38 cellular contexts compared by ENCODE assay signal in the genomic region with DNA sequence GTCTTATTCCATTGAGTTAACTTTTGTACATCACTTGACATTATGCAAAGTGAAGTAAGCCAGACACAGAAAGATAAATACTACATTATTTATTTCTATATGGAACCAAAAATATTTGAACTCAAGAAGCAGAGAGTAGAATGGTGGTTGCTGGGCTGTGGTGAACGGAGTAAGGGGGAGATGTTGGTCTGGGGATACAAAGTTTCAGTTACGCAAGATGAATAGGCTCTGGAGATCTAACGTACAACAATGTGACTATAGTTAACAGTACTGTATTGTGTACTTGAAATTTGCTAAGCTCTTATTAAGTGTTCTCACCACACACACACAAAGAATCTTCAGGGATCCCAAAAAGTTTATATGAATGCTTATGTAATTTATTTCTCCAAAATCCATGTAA.
"Had no signal": no experiment of that assay in that cellular context is flagged by ENCODE, and none has a peak within 500 bp of the region (broad histone marks: within the 10 kb centered on the region; RNA-seq: fewer than 3 reads in every experiment).

No MANE protein-coding gene starts in this region.

- H3K4me3 ChIP-seq: adrenal gland, ascending aorta, body of pancreas, breast epithelium, cardiac muscle cell had no signal

- H3K36me3 ChIP-seq: adrenal gland, ascending aorta, brain microvascular endothelial cell, breast epithelium, cardiac muscle cell had no signal

- H3K9me3 Mint-ChIP-seq: activated naive CD4-positive, alpha-beta T cell treated with anti-CD3 and anti-CD28 coated beads, Interleukin-2, amount 50 U/mL, for 24 hours; activated T-helper 1 cell treated with anti-CD3 and anti-CD28 coated beads, Interleukin-12 subunit alpha, Interleukin-12 subunit beta, Interleukin-2, Interleukin-4 antibody, amounts not matched to agents 30 ng/mL and 10 ng/mL and 1 ng/mL, durations not matched to agents 14 hours and 24 hours and 36 hours; activated T-helper 17 cell treated with anti-CD3 and anti-CD28 coated beads, Interleukin-2, amount 50 U/mL, for 72 hours had no signal

- H3K4me1 ChIP-seq: adrenal gland, ascending aorta, body of pancreas, breast epithelium had no signal

- H3K4me1 Mint-ChIP-seq: activated naive CD4-positive, alpha-beta T cell treated with anti-CD3 and anti-CD28 coated beads, Interleukin-2, amount 10 ng/mL, durations not matched to agents 7 days and 5 days; activated naive CD4-positive, alpha-beta T cell treated with anti-CD3 and anti-CD28 coated beads, Interleukin-2, amount 50 U/mL, for 24 hours; activated naive CD8-positive, alpha-beta T cell treated with anti-CD3 and anti-CD28 coated beads for 36 hours; activated naive CD8-positive, alpha-beta T cell treated with anti-CD3 and anti-CD28 coated beads, Interleukin-2, amount 10 ng/mL, durations not matched to agents 7 days and 5 days; activated naive CD8-positive, alpha-beta T cell treated with anti-CD3 and anti-CD28 coated beads, Interleukin-2, amount 50 U/mL, for 24 hours; activated T-helper 17 cell treated with anti-CD3 and anti-CD28 coated beads, Interleukin-2, amount 50 U/mL, for 72 hours; brain; central memory CD8-positive, alpha-beta T cell had no signal

- H3K9me3 ChIP-seq: adrenal gland, ascending aorta, body of pancreas, breast epithelium had no signal

- H3K27me3 ChIP-seq: adrenal gland, ascending aorta, body of pancreas, brain microvascular endothelial cell, breast epithelium, cardiac muscle cell had no signal

- H3K27me3 Mint-ChIP-seq: activated naive CD4-positive, alpha-beta T cell treated with anti-CD3 and anti-CD28 coated beads, Interleukin-2, amount 10 ng/mL, durations not matched to agents 7 days and 5 days; activated naive CD4-positive, alpha-beta T cell treated with anti-CD3 and anti-CD28 coated beads, Interleukin-2, amount 50 U/mL, for 24 hours; activated naive CD8-positive, alpha-beta T cell; activated naive CD8-positive, alpha-beta T cell treated with anti-CD3 and anti-CD28 coated beads for 36 hours; activated naive CD8-positive, alpha-beta T cell treated with anti-CD3 and anti-CD28 coated beads, Interleukin-2, amount 10 ng/mL, durations not matched to agents 7 days and 5 days; activated naive CD8-positive, alpha-beta T cell treated with anti-CD3 and anti-CD28 coated beads, Interleukin-2, amount 50 U/mL, for 24 hours; activated T-cell treated with anti-CD3 and anti-CD28 coated beads, Interleukin-2, amount 50 U/mL, for 24 hours; activated T-helper 17 cell treated with anti-CD3 and anti-CD28 coated beads, Interleukin-2, amount 50 U/mL, for 72 hours; brain; central memory CD8-positive, alpha-beta T cell had no signal

- H3K4me3 Mint-ChIP-seq: activated naive CD4-positive, alpha-beta T cell treated with anti-CD3 and anti-CD28 coated beads for 36 hours; activated naive CD4-positive, alpha-beta T cell treated with anti-CD3 and anti-CD28 coated beads, Interleukin-2, amount 10 ng/mL, durations not matched to agents 7 days and 5 days; activated naive CD4-positive, alpha-beta T cell treated with anti-CD3 and anti-CD28 coated beads, Interleukin-2, amount 50 U/mL, for 24 hours; activated naive CD8-positive, alpha-beta T cell; activated naive CD8-positive, alpha-beta T cell treated with anti-CD3 and anti-CD28 coated beads for 36 hours; activated naive CD8-positive, alpha-beta T cell treated with anti-CD3 and anti-CD28 coated beads, Interleukin-2, amount 10 ng/mL, durations not matched to agents 7 days and 5 days; activated naive CD8-positive, alpha-beta T cell treated with anti-CD3 and anti-CD28 coated beads, Interleukin-2, amount 50 U/mL, for 24 hours; activated T-cell treated with anti-CD3 and anti-CD28 coated beads, Interleukin-2, amount 50 U/mL, for 24 hours; activated T-cell treated with anti-CD3 and anti-CD28 coated beads, Interleukin-2, amount 50 U/mL, for 4 hours; activated T-cell treated with anti-CD3 and anti-CD28 coated beads, Interleukin-2, amount 50 U/mL, for 72 hours; activated T-helper 1 cell treated with anti-CD3 and anti-CD28 coated beads, Interleukin-12 subunit alpha, Interleukin-12 subunit beta, Interleukin-2, Interleukin-4 antibody, amounts not matched to agents 30 ng/mL and 10 ng/mL and 1 ng/mL, durations not matched to agents 14 hours and 24 hours and 36 hours; activated T-helper 17 cell treated with anti-CD3 and anti-CD28 coated beads, Interleukin-2, amount 50 U/mL, for 72 hours; brain; central memory CD8-positive, alpha-beta T cell had no signal

- H3K36me3 Mint-ChIP-seq: activated naive CD4-positive, alpha-beta T cell treated with anti-CD3 and anti-CD28 coated beads, Interleukin-2, amount 10 ng/mL, durations not matched to agents 7 days and 5 days; activated naive CD4-positive, alpha-beta T cell treated with anti-CD3 and anti-CD28 coated beads, Interleukin-2, amount 50 U/mL, for 24 hours; activated naive CD4-positive, alpha-beta T cell treated with anti-CD3 and anti-CD28 coated beads, Interleukin-2, amount 50 U/mL, for 72 hours; activated naive CD8-positive, alpha-beta T cell; activated naive CD8-positive, alpha-beta T cell treated with anti-CD3 and anti-CD28 coated beads for 36 hours; activated naive CD8-positive, alpha-beta T cell treated with anti-CD3 and anti-CD28 coated beads, Interleukin-2, amount 10 ng/mL, durations not matched to agents 7 days and 5 days; brain had no signal

- H3K27ac ChIP-seq: adrenal gland, ascending aorta, body of pancreas, brain microvascular endothelial cell, breast epithelium, cardiac muscle cell had no signal

- DNase-seq: activated effector memory CD4-positive, alpha-beta T cell treated with anti-CD3 and anti-CD28 coated beads, Interleukin-2, amount 50 U/mL, for 16 hours; activated effector memory CD4-positive, alpha-beta T cell treated with Interleukin-2 at 50 U/mL for 16 hours; activated gamma-delta T cell; activated gamma-delta T cell treated with Interleukin-2 at 50 U/mL for 16 hours; activated naive CD4-positive, alpha-beta T cell; activated naive CD4-positive, alpha-beta T cell treated with anti-CD3 and anti-CD28 coated beads for 36 hours; activated naive CD4-positive, alpha-beta T cell treated with anti-CD3 and anti-CD28 coated beads, Interleukin-2, amount 10 ng/mL, durations not matched to agents 7 days and 5 days; activated naive CD4-positive, alpha-beta T cell treated with anti-CD3 and anti-CD28 coated beads, Interleukin-2, amount 50 U/mL, for 16 hours; activated naive CD4-positive, alpha-beta T cell treated with Interleukin-2 at 50 U/mL for 16 hours; activated naive CD8-positive, alpha-beta T cell treated with anti-CD3 and anti-CD28 coated beads for 36 hours; activated naive CD8-positive, alpha-beta T cell treated with anti-CD3 and anti-CD28 coated beads, Interleukin-2, amount 10 ng/mL, durations not matched to agents 7 days and 5 days; activated naive CD8-positive, alpha-beta T cell treated with anti-CD3 and anti-CD28 coated beads, Interleukin-2, amount 50 U/mL, for 24 hours; activated T-cell treated with anti-CD3 and anti-CD28 coated beads, Interleukin-2, amount 50 U/mL, for 1 hour; activated T-cell treated with anti-CD3 and anti-CD28 coated beads, Interleukin-2, amount 50 U/mL, for 24 hours; activated T-cell treated with anti-CD3 and anti-CD28 coated beads, Interleukin-2, amount 50 U/mL, for 4 hours; activated T-cell treated with anti-CD3 and anti-CD28 coated beads, Interleukin-2, amount 50 U/mL, for 48 hours; activated T-cell treated with anti-CD3 and anti-CD28 coated beads, Interleukin-2, amount 50 U/mL, for 72 hours; adrenal gland; amniotic stem cell; amygdala; anterior cingulate cortex; aorta; body of pancreas; brain microvascular endothelial cell; caudate nucleus; central memory CD4-positive, alpha-beta T cell; cerebellar nuclear complex had no signal

- H3K27ac Mint-ChIP-seq: activated naive CD4-positive, alpha-beta T cell treated with anti-CD3 and anti-CD28 coated beads for 36 hours; activated naive CD4-positive, alpha-beta T cell treated with anti-CD3 and anti-CD28 coated beads, Interleukin-2, amount 10 ng/mL, durations not matched to agents 7 days and 5 days; activated naive CD4-positive, alpha-beta T cell treated with anti-CD3 and anti-CD28 coated beads, Interleukin-2, amount 50 U/mL, for 24 hours; activated naive CD4-positive, alpha-beta T cell treated with anti-CD3 and anti-CD28 coated beads, Interleukin-2, amount 50 U/mL, for 72 hours; activated naive CD8-positive, alpha-beta T cell; activated naive CD8-positive, alpha-beta T cell treated with anti-CD3 and anti-CD28 coated beads for 36 hours; activated naive CD8-positive, alpha-beta T cell treated with anti-CD3 and anti-CD28 coated beads, Interleukin-2, amount 10 ng/mL, durations not matched to agents 7 days and 5 days; activated naive CD8-positive, alpha-beta T cell treated with anti-CD3 and anti-CD28 coated beads, Interleukin-2, amount 50 U/mL, for 24 hours; activated T-cell treated with anti-CD3 and anti-CD28 coated beads, Interleukin-2, amount 50 U/mL, for 24 hours; activated T-cell treated with anti-CD3 and anti-CD28 coated beads, Interleukin-2, amount 50 U/mL, for 72 hours; activated T-helper 1 cell treated with anti-CD3 and anti-CD28 coated beads, Interleukin-12 subunit alpha, Interleukin-12 subunit beta, Interleukin-2, Interleukin-4 antibody, amounts not matched to agents 30 ng/mL and 10 ng/mL and 1 ng/mL, durations not matched to agents 14 hours and 24 hours and 36 hours; activated T-helper 17 cell treated with anti-CD3 and anti-CD28 coated beads, Interleukin-2, amount 50 U/mL, for 72 hours; activated T-helper 2 cell treated with anti-CD3 and anti-CD28 coated beads, Interferon-gamma antibody, Interleukin-2, Interleukin-4, amounts not matched to agents 10 μg/mL and 5 μg/mL and 100 μg/mL, durations not matched to agents 14 hours and 24 hours and 36 hours; brain had no signal
